In genomic region chr11:35029979-35030378, GRCh38 we compare ENCODE assay signal across 1 cellular context.
TF ChIP-seq lines count a peak whose summit lies in the region.

No MANE protein-coding gene starts in this region.

TF ChIP-seq in GM12878, 131 proteins besides CTCF, POLR2A, EP300 and RAD21 (continued from another document):
- TF ChIP-seq ZNF687 (IDR thresholded peaks at IDR 0.05) (no peak), MAX (IDR thresholded peaks at IDR 0.05; ENCODE audit: low read depth, low read length) (no peak), SKIL (IDR thresholded peaks at IDR 0.05; ENCODE audit: low read depth, poor library complexity, severe bottlenecking) (peak; percentile 77), ZBED1 (IDR thresholded peaks at IDR 0.05; ENCODE audit: borderline replicate concordance) (peak; percentile 76; the same call in 1 of the 2 replicates), RUNX3 (IDR thresholded peaks at IDR 0.05; ENCODE audit: low read length) (peak; percentile 92), STAT1 (conservative IDR thresholded peaks at IDR 0.05) (no peak), ETV6 (conservative IDR thresholded peaks at IDR 0.05 in 1 of 2, IDR thresholded peaks at IDR 0.05 in 1 of 2; ENCODE audit: borderline replicate concordance in 1 of 2, low read depth in 1 of 2) (peak in 1 of 2 experiments; percentile 91; a peak in 2 of 4 replicates), ZNF274 (IDR thresholded peaks at IDR 0.05; ENCODE audit: insufficient read depth, insufficient read length) (no peak), IKZF1 (conservative IDR thresholded peaks at IDR 0.05) (peak; percentile 72), DPF2 (IDR thresholded peaks at IDR 0.05) (0 out of 2 replicates have a peak, but pooled peaks have one; percentile 30), STAT3 (IDR thresholded peaks at IDR 0.05; ENCODE audit: low read depth, low read length) (peak; percentile 29; the same call in 1 of the 2 replicates), BCL11A (IDR thresholded peaks at IDR 0.05; ENCODE audit: low read depth, low read length) (peak; percentile 76; the same call in 1 of the 2 replicates), EED (IDR thresholded peaks at IDR 0.05; ENCODE audit: low read depth) (peak; percentile 90), CHD4 (IDR thresholded peaks at IDR 0.05) (no peak), RFX5 (IDR thresholded peaks at IDR 0.05; ENCODE audit: low read depth, low read length) (no peak), NFXL1 (IDR thresholded peaks at IDR 0.05; ENCODE audit: borderline replicate concordance) (no peak), YY1 (IDR thresholded peaks at IDR 0.05; ENCODE audit: low read depth, low read length) (0 out of 2 replicates have a peak, but pooled peaks have one; percentile 25), CUX1 (IDR thresholded peaks at IDR 0.05; ENCODE audit: insufficient replicate concordance, low read depth, low read length) (no peak), ZBTB40 (IDR thresholded peaks at IDR 0.05; ENCODE audit: borderline replicate concordance) (no peak), ZZZ3 (IDR thresholded peaks at IDR 0.05; ENCODE audit: control insufficient read depth, insufficient read length, low read depth) (no peak), NR2F1 (conservative IDR thresholded peaks at IDR 0.05) (no peak), E4F1 (IDR thresholded peaks at IDR 0.05; ENCODE audit: borderline replicate concordance, partially characterized antibody) (no peak), PAX5 (IDR thresholded peaks at IDR 0.05; ENCODE audit: borderline replicate concordance, low read depth, low read length) (peak; percentile 39; the same call in 1 of the 2 replicates), NFIC (IDR thresholded peaks at IDR 0.05; ENCODE audit: low read depth, low read length) (peak; percentile 90), FOXM1 (IDR thresholded peaks at IDR 0.05; ENCODE audit: low read depth, low read length) (peak; percentile 82; the same call in 1 of the 2 replicates), GATAD2B (conservative IDR thresholded peaks at IDR 0.05; ENCODE audit: low read depth) (no peak), TBL1XR1 (IDR thresholded peaks at IDR 0.05; ENCODE audit: low read depth, low read length) (0 out of 2 replicates have a peak, but pooled peaks have one; percentile 73), CBX5 (IDR thresholded peaks at IDR 0.05; ENCODE audit: low read depth) (peak; percentile 80; the same call in 1 of the 2 replicates), JUNB (IDR thresholded peaks at IDR 0.05) (peak; percentile 77), CREB1 (IDR thresholded peaks at IDR 0.05; ENCODE audit: low read depth) (peak; percentile 65; the same call in 1 of the 2 replicates), RELB (IDR thresholded peaks at IDR 0.05; ENCODE audit: low read depth) (0 out of 2 replicates have a peak, but pooled peaks have one; percentile 35), SREBF1 (IDR thresholded peaks at IDR 0.05; ENCODE audit: low read length) (no peak), IKZF2 (IDR thresholded peaks at IDR 0.05) (peak; percentile 75 to 81), ATF7 (IDR thresholded peaks at IDR 0.05; ENCODE audit: low read depth) (peak; percentile 60; the same call in 1 of the 2 replicates), CHD2 (IDR thresholded peaks at IDR 0.05; ENCODE audit: borderline replicate concordance, low read depth, low read length) (no peak), POU2F2 (IDR thresholded peaks at IDR 0.05; ENCODE audit: borderline replicate concordance, low read depth, low read length) (peak; percentile 96; the same call in 2 of the 3 replicates), ZNF24 (IDR thresholded peaks at IDR 0.05) (no peak), CREM (IDR thresholded peaks at IDR 0.05; ENCODE audit: low read depth) (peak; percentile 62; the same call in 1 of the 2 replicates), MTA3 (IDR thresholded peaks at IDR 0.05; ENCODE audit: borderline replicate concordance, low read length) (peak; percentile 64; the same call in 1 of the 2 replicates)
